ENCODE assay signal across 12 cellular contexts in the genomic region with DNA sequence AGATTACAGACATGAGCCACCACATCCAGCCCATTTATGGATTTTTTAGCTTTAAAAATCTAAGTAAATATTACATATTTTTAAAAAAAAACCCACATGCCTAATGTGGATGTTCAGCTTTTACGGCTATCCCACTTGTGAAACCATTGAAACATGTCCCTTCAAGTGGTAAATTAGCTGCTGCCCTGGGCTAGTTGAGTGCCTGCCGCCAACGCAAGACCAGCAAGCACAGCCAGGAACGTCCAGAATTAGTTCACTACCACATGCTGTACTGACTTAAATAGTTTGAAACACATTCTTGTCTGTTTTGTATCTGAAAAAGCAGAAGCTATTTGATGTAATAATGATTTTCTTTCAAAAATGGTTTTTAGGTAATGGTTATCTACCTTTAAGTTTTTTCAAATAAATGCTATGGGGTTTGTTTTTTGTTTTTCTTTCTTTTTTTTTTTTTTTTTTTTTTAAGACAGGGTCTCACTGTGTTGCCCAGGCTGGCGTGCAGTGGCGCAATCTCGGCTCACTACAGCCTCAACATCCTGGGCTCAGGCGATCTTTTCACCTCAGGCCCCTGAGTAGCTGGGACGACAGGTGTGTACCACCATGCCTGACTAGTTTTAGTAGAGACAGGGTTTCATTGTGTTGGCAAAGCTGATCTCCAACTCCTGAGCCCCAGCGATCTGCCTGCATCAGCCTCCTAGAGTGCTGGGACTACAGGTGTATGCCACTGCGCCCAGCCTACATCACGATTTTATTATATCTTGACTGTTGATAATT. TPM values are rescaled to one million over a fixed set of nuclear protein-coding genes. Genes with fewer than 3 reads are reported as not detected.
DNase-seq lines count a peak whose midpoint lies in the region; FAIRE-seq and TF ChIP-seq lines count a peak whose summit lies in the region.
"Had no signal": no experiment of that assay in that cellular context is flagged by ENCODE, and none has a peak within 500 bp of the region (broad histone marks: within the 10 kb centered on the region; RNA-seq: fewer than 3 reads in every experiment).

No MANE protein-coding gene starts in this region.

- H3K4me3 ChIP-seq in bronchial epithelial cell (ENCODE audit: low read depth, low read length) = no peak overlapping the region
- no peak overlapping the region for H3K4me3 ChIP-seq in adrenal gland
- H3K4me3 ChIP-seq: SK-N-MC had no signal

- FAIRE-seq in bronchial epithelial cell (lab: Jason Lieb, UNC) = no peak

- H3K9me3 ChIP-seq in adrenal gland (replicated peaks in 1 of 3) = no peaks in the 10 kb centered on the region

- peak; percentile 83 for DNase-seq in DMS53 treated with DMSO at 0.1 percent for 48 hours (lab: John Stamatoyannopoulos, UW; ENCODE audit: unreplicated experiment)
- no peak for DNase-seq in HEK293T (ENCODE audit: extremely low spot score)
- peak; percentile 71 for DNase-seq in bronchial epithelial cell (ENCODE audit: low read depth)
- DNase-seq in middle frontal gyrus (ENCODE audit: extremely low spot score, low spot score) = peak; percentile 4
- no peak for DNase-seq in GOT3 (lab: John Stamatoyannopoulos, UW)
- DNase-seq in NCI-H2029 (lab: John Stamatoyannopoulos, UW) = no peak
- no peak for DNase-seq in adrenal gland
- DNase-seq: activated naive CD4-positive, alpha-beta T cell treated with Interleukin-2 at 50 U/mL for 16 hours; CD4-positive, CD25-positive, alpha-beta regulatory T cell; NCI-H187 treated with DMSO at 0.1 percent for 48 hours; stimulated activated CD4-positive, alpha-beta T cell treated with anti-CD3 and anti-CD28 coated beads, Interleukin-1b, Interleukin-23, amount 100 ng/mL, for 48 hours had no signal

- intact Hi-C loops in adrenal gland (cut with DNase I) = no loop called here

- WGBS in adrenal gland, 4 donors = 91 to 93% (median 93%) methylated on average over 12 of the region's 12 CpGs

- CTCF ChIA-PET in HEK293T (lab: Yijun Ruan, JAX) = interaction anchor here (1.8 kb wide), 1 partner anchor 8 kb away, joined by 22 read pairs; no protein-coding TSS in a partner anchor

- TF ChIP-seq CTCF in bronchial epithelial cell (IDR thresholded peaks at IDR 0.05; ENCODE audit: insufficient read depth, low read length, severe bottlenecking) = no peak
- TF ChIP-seq CTCF in adrenal gland (IDR thresholded peaks at IDR 0.05) = no peak

- H3K36me3 ChIP-seq in bronchial epithelial cell (ENCODE audit: control insufficient read depth, insufficient read depth, low read length) (peaks cover 1% of the 10 kb centered on the region), adrenal gland (replicated peaks in 1 of 2) (peaks cover 0 to 18% of the 10 kb centered on the region in 2 donors)

- TF ChIP-seq POLR2A in adrenal gland (IDR thresholded peaks at IDR 0.05) = no peak

- no peak overlapping the region for H3K27ac ChIP-seq in adrenal gland
- H3K27ac ChIP-seq: SK-N-MC had no signal

- H3K4me1 ChIP-seq in adrenal gland (replicated peaks in 1 of 2) = peaks cover 0 to 7% of the 10 kb centered on the region in 2 donors

- H3K27me3 ChIP-seq in bronchial epithelial cell (ENCODE audit: control insufficient read depth, insufficient read depth, low read length) (no peaks in the 10 kb centered on the region), adrenal gland (no peaks in the 10 kb centered on the region)

- POLR2A ChIA-PET in HEK293T (lab: Yijun Ruan, JAX) = no interaction called here

TF ChIP-seq in HEK293T, 16 proteins besides CTCF, POLR2A, EP300 and RAD21:
- peak; percentile 78 for TF ChIP-seq ZNF384 (IDR thresholded peaks at IDR 0.05)
- no peak for TF ChIP-seq SP1 (IDR thresholded peaks at IDR 0.05)
TF ChIP-seq in HEK293T: peak in this region for 1.

RNA-seq across cellular contexts. Expression of gene KLRG2, which starts 57.0 kb away (rescaled TPM):
- total RNA-seq in bronchial epithelial cell (1.1 and 1.8 TPM in 2 replicates), adrenal gland (under 1 TPM in 1 of 8 donors, not detected in 7; 0.27 TPM)
- polyA plus RNA-seq in adrenal gland = under 1 TPM in 1 of 3 donors, not detected in 2; 0.13 TPM
- total RNA-seq: CD4-positive, CD25-positive, alpha-beta regulatory T cell had no signal
- polyA plus RNA-seq: CD4-positive, CD25-positive, alpha-beta regulatory T cell had no signal

Comparison
In these comparisons a context has a peak if more than half of its experiments do, and no peak if none do; other contexts are left out.
1. DNase-seq: peak in DMS53 treated with DMSO at 0.1 percent for 48 hours (single experiment), bronchial epithelial cell (single experiment) and middle frontal gyrus (single experiment); none in HEK293T (single experiment), GOT3 (single experiment), NCI-H2029 (single experiment) and adrenal gland (0 of 7).